Comparison of ENCODE assay signal across 1 cellular context in the genomic region with DNA sequence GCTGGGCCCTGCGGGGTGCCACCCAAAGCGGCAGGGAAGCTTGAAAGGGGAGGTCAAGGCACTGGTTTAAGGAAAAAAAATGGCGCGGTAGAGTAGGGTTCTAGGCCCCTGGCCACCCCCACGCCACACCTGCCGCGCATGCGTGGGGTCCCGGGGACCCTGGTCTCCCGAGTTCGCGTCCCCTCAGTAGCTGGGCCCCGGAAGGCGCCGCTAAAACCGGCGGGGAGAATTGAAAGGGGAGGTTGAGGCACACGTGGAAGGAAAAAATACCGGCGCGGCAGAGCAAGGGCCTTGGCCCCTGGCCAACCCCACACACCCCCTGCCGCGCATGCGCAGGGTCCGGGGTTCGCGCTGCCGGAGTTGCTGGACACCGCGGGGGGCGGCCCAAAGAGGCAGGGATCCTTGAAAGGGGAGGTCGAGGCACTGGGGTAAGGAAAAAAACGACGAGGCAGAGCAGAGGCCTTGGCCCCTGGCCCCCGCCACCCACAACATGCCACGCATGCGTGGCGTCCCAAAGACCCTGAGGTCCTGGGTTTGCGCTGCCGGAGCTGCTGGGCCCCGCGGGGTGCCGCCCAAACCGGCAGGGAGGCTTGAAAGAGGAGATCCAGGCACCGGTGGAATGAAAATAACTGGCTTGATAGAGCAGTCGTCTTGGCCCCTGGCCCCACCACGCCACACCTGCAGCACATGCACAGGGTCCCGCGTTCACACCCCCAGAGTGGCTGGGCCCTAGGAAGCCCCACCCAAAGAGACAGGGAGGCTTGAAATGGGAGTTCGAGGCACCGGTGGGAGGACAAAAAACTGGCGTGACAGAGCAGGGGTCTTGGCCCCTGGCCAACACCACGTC.
TF ChIP-seq lines count a peak whose summit lies in the region.

No MANE protein-coding gene starts in this region.

TF ChIP-seq in K562, 482 proteins besides CTCF, POLR2A, EP300 and RAD21 (continued from another document and continues in another):
- TF ChIP-seq, protein P1, sequence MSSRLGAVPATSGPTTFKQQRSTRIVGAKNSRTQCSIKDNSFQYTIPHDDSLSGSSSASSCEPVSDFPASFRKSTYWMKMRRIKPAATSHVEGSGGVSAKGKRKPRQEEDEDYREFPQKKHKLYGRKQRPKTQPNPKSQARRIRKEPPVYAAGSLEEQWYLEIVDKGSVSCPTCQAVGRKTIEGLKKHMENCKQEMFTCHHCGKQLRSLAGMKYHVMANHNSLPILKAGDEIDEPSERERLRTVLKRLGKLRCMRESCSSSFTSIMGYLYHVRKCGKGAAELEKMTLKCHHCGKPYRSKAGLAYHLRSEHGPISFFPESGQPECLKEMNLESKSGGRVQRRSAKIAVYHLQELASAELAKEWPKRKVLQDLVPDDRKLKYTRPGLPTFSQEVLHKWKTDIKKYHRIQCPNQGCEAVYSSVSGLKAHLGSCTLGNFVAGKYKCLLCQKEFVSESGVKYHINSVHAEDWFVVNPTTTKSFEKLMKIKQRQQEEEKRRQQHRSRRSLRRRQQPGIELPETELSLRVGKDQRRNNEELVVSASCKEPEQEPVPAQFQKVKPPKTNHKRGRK (tag; IDR thresholded peaks at IDR 0.05) = no peak
- TF ChIP-seq, protein P2, sequence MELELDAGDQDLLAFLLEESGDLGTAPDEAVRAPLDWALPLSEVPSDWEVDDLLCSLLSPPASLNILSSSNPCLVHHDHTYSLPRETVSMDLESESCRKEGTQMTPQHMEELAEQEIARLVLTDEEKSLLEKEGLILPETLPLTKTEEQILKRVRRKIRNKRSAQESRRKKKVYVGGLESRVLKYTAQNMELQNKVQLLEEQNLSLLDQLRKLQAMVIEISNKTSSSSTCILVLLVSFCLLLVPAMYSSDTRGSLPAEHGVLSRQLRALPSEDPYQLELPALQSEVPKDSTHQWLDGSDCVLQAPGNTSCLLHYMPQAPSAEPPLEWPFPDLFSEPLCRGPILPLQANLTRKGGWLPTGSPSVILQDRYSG (tag; conservative IDR thresholded peaks at IDR 0.05; ENCODE audit: low read depth) = 0 out of 2 replicates have a peak, but pooled peaks have one; percentile 41
- no peak for TF ChIP-seq SETDB1 (IDR thresholded peaks at IDR 0.05; ENCODE audit: low read length)
- no peak for TF ChIP-seq SP2 (IDR thresholded peaks at IDR 0.05; ENCODE audit: extremely low read depth, low read depth, low read length, poor library complexity, severe bottlenecking)
- TF ChIP-seq SUPT5H (IDR thresholded peaks at IDR 0.05) = no peak
- TF ChIP-seq, protein P3, sequence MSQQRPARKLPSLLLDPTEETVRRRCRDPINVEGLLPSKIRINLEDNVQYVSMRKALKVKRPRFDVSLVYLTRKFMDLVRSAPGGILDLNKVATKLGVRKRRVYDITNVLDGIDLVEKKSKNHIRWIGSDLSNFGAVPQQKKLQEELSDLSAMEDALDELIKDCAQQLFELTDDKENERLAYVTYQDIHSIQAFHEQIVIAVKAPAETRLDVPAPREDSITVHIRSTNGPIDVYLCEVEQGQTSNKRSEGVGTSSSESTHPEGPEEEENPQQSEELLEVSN (IDR thresholded peaks at IDR 0.05; ENCODE audit: borderline replicate concordance in 1 of 2, extremely low read depth in 1 of 2, insufficient read depth in 1 of 2, insufficient read length in 1 of 2, low read depth in 1 of 2, low read length in 1 of 2, poor library complexity in 1 of 2, severe bottlenecking in 1 of 2) = peak; percentile 75 to 94
- TF ChIP-seq SREBF2 (CRISPR knock-in tag; IDR thresholded peaks at IDR 0.05) = no peak
- TF ChIP-seq PRMT5 (CRISPR knock-in tag; IDR thresholded peaks at IDR 0.05) = no peak
- no peak for TF ChIP-seq ZNF146 (CRISPR knock-in tag; IDR thresholded peaks at IDR 0.05; ENCODE audit: unreplicated experiment)
- TF ChIP-seq, protein P4, sequence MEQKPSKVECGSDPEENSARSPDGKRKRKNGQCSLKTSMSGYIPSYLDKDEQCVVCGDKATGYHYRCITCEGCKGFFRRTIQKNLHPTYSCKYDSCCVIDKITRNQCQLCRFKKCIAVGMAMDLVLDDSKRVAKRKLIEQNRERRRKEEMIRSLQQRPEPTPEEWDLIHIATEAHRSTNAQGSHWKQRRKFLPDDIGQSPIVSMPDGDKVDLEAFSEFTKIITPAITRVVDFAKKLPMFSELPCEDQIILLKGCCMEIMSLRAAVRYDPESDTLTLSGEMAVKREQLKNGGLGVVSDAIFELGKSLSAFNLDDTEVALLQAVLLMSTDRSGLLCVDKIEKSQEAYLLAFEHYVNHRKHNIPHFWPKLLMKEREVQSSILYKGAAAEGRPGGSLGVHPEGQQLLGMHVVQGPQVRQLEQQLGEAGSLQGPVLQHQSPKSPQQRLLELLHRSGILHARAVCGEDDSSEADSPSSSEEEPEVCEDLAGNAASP (IDR thresholded peaks at IDR 0.05) = no peak
- peak; percentile 47; the same call in 1 of the 2 replicates for TF ChIP-seq RB1 (IDR thresholded peaks at IDR 0.05; ENCODE audit: low read depth)
- TF ChIP-seq NFIX (CRISPR knock-in tag; IDR thresholded peaks at IDR 0.05; ENCODE audit: low read depth) = peak; percentile 44; the same call in 1 of the 2 replicates
- no peak for TF ChIP-seq TAF15 (IDR thresholded peaks at IDR 0.05; ENCODE audit: low read depth, low read length)
- TF ChIP-seq, protein P5, sequence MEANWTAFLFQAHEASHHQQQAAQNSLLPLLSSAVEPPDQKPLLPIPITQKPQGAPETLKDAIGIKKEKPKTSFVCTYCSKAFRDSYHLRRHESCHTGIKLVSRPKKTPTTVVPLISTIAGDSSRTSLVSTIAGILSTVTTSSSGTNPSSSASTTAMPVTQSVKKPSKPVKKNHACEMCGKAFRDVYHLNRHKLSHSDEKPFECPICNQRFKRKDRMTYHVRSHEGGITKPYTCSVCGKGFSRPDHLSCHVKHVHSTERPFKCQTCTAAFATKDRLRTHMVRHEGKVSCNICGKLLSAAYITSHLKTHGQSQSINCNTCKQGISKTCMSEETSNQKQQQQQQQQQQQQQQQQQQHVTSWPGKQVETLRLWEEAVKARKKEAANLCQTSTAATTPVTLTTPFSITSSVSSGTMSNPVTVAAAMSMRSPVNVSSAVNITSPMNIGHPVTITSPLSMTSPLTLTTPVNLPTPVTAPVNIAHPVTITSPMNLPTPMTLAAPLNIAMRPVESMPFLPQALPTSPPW (CRISPR knock-in tag; IDR thresholded peaks at IDR 0.05) = 0 out of 2 replicates have a peak, but pooled peaks have one; percentile 13
- no peak for TF ChIP-seq PURB (CRISPR knock-in tag; IDR thresholded peaks at IDR 0.05; ENCODE audit: low read depth)
- TF ChIP-seq SRSF9 (IDR thresholded peaks at IDR 0.05; ENCODE audit: borderline replicate concordance, low read depth, low read length) = no peak
- peak; percentile 50; the same call in 1 of the 2 replicates for TF ChIP-seq NR3C1 (CRISPR knock-in tag; IDR thresholded peaks at IDR 0.05)
- TF ChIP-seq POLR2B (IDR thresholded peaks at IDR 0.05; ENCODE audit: low read depth, partially characterized antibody) = peak; percentile 51
- no peak for TF ChIP-seq TOE1 (IDR thresholded peaks at IDR 0.05; ENCODE audit: borderline replicate concordance)
- TF ChIP-seq TOE1 (CRISPR knock-in tag; IDR thresholded peaks at IDR 0.05; ENCODE audit: borderline replicate concordance, low read depth) = no peak
- TF ChIP-seq, protein P6, sequence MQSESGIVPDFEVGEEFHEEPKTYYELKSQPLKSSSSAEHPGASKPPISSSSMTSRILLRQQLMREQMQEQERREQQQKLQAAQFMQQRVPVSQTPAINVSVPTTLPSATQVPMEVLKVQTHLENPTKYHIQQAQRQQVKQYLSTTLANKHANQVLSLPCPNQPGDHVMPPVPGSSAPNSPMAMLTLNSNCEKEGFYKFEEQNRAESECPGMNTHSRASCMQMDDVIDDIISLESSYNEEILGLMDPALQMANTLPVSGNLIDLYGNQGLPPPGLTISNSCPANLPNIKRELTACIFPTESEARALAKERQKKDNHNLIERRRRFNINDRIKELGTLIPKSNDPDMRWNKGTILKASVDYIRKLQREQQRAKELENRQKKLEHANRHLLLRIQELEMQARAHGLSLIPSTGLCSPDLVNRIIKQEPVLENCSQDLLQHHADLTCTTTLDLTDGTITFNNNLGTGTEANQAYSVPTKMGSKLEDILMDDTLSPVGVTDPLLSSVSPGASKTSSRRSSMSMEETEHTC (IDR thresholded peaks at IDR 0.05) = no peak
- TF ChIP-seq ILF3 (IDR thresholded peaks at IDR 0.05; ENCODE audit: borderline replicate concordance) = no peak
- no peak for TF ChIP-seq CCNT2 (IDR thresholded peaks at IDR 0.05; ENCODE audit: borderline replicate concordance, extremely low read depth, insufficient read length, low read depth, low read length)
- TF ChIP-seq, protein P7, sequence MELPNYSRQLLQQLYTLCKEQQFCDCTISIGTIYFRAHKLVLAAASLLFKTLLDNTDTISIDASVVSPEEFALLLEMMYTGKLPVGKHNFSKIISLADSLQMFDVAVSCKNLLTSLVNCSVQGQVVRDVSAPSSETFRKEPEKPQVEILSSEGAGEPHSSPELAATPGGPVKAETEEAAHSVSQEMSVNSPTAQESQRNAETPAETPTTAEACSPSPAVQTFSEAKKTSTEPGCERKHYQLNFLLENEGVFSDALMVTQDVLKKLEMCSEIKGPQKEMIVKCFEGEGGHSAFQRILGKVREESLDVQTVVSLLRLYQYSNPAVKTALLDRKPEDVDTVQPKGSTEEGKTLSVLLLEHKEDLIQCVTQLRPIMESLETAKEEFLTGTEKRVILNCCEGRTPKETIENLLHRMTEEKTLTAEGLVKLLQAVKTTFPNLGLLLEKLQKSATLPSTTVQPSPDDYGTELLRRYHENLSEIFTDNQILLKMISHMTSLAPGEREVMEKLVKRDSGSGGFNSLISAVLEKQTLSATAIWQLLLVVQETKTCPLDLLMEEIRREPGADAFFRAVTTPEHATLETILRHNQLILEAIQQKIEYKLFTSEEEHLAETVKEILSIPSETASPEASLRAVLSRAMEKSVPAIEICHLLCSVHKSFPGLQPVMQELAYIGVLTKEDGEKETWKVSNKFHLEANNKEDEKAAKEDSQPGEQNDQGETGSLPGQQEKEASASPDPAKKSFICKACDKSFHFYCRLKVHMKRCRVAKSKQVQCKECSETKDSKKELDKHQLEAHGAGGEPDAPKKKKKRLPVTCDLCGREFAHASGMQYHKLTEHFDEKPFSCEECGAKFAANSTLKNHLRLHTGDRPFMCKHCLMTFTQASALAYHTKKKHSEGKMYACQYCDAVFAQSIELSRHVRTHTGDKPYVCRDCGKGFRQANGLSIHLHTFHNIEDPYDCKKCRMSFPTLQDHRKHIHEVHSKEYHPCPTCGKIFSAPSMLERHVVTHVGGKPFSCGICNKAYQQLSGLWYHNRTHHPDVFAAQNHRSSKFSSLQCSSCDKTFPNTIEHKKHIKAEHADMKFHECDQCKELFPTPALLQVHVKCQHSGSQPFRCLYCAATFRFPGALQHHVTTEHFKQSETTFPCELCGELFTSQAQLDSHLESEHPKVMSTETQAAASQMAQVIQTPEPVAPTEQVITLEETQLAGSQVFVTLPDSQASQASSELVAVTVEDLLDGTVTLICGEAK (IDR thresholded peaks at IDR 0.05) = 0 out of 2 replicates have a peak, but pooled peaks have one; percentile 20
- TF ChIP-seq, protein P7 (CRISPR knock-in tag; IDR thresholded peaks at IDR 0.05) = no peak
- TF ChIP-seq, protein P8, sequence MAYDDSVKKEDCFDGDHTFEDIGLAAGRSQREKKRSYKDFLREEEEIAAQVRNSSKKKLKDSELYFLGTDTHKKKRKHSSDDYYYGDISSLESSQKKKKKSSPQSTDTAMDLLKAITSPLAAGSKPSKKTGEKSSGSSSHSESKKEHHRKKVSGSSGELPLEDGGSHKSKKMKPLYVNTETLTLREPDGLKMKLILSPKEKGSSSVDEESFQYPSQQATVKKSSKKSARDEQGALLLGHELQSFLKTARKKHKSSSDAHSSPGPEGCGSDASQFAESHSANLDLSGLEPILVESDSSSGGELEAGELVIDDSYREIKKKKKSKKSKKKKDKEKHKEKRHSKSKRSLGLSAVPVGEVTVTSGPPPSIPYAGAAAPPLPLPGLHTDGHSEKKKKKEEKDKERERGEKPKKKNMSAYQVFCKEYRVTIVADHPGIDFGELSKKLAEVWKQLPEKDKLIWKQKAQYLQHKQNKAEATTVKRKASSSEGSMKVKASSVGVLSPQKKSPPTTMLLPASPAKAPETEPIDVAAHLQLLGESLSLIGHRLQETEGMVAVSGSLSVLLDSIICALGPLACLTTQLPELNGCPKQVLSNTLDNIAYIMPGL (CRISPR knock-in tag; IDR thresholded peaks at IDR 0.05) = 0 out of 2 replicates have a peak, but pooled peaks have one; percentile 23
- TF ChIP-seq, protein P9, sequence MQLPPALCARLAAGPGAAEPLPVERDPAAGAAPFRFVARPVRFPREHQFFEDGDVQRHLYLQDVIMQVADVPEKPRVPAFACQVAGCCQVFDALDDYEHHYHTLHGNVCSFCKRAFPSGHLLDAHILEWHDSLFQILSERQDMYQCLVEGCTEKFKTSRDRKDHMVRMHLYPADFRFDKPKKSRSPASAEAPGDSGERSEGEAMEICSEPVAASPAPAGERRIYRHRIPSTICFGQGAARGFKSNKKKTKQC (CRISPR knock-in tag; IDR thresholded peaks at IDR 0.05) = peak; percentile 48; the same call in 1 of the 2 replicates
- TF ChIP-seq ZSCAN29 (IDR thresholded peaks at IDR 0.05) = no peak
- no peak for TF ChIP-seq KAT8 (IDR thresholded peaks at IDR 0.05; ENCODE audit: low read depth)
